9 cellular contexts compared by ENCODE assay signal in genomic region chr1:183685112-183685713, GRCh38. TPM values are rescaled to one million over a fixed set of nuclear protein-coding genes. Genes with fewer than 3 reads are reported as not detected.
DNase-seq lines count a peak whose midpoint lies in the region; ATAC-seq, FAIRE-seq and TF ChIP-seq lines count a peak whose summit lies in the region.
"Had no signal": no experiment of that assay in that cellular context is flagged by ENCODE, and none has a peak within 500 bp of the region (broad histone marks: within the 10 kb centered on the region; RNA-seq: fewer than 3 reads in every experiment).

No MANE protein-coding gene starts in this region.

- H3K9ac ChIP-seq in HepG2 (ENCODE audit: insufficient read depth, low read depth, low read length): no peak overlapping the region

- H3K27ac ChIP-seq in PC-9: no peak overlapping the region
- no peak overlapping the region for H3K27ac ChIP-seq in HepG2 (ENCODE audit: extremely low read length, insufficient read depth, low read length)
- H3K27ac ChIP-seq: epithelial cell of prostate had no signal

- no peak overlapping the region for H2AFZ ChIP-seq in PC-9
- H2AFZ ChIP-seq in HepG2 (ENCODE audit: low read length): no peak overlapping the region

- in situ Hi-C loops in HepG2 (cut with HindIII; ENCODE audit: extremely low pct_ligation_motif_present, low pct_unique_long_range_greater_than_20kb): no loop called here

- TF ChIP-seq EP300 in HepG2 (IDR thresholded peaks at IDR 0.05; ENCODE audit: low read depth in 2 of 2, low read length in 2 of 2): no peak
- TF ChIP-seq EP300 in HepG2 (CRISPR knock-in tag; IDR thresholded peaks at IDR 0.05; ENCODE audit: borderline replicate concordance): no peak

- FAIRE-seq in HepG2 (lab: Jason Lieb, UNC) (peak; percentile 18), urothelium cell line (lab: Jason Lieb, UNC) (no peak)

- intact Hi-C loops in Right ventricle myocardium superior (cut with DNase I): no loop called here
- intact Hi-C loops in Right ventricle myocardium inferior (cut with DNase I): loop anchor here (2.0 to 10.0 kb wide), 2 partner anchors 30 to 230 kb away; no protein-coding TSS in a partner anchor
- intact Hi-C loops in PC-9 (cut with micrococcal nuclease; ENCODE audit: unreplicated experiment): loop anchor here (1.0 to 2.0 kb wide), 3 partner anchors 30 to 404 kb away; no protein-coding TSS in a partner anchor
- intact Hi-C loops in HepG2 (cut with micrococcal nuclease; ENCODE audit: unreplicated experiment): loop anchor here (1.0 to 10.0 kb wide), 4 partner anchors 30 to 231 kb away; partner anchors contain the start of gene ARPC5

- no peak overlapping the region for H3K4me3 ChIP-seq in PC-9
- no peak overlapping the region for H3K4me3 ChIP-seq in cardiac fibroblast (replicated peaks in 1 of 2; ENCODE audit: low read depth in 2 of 2, low read length in 2 of 2)
- no peak overlapping the region for H3K4me3 ChIP-seq in HepG2 (replicated peaks in 1 of 3; ENCODE audit: insufficient read depth in 1 of 3, low read depth in 2 of 3, low read length in 3 of 3)

- H4K20me1 ChIP-seq in PC-9 (ENCODE audit: insufficient read depth): no peaks in the 10 kb centered on the region
- H4K20me1 ChIP-seq in HepG2 (ENCODE audit: insufficient read depth, low read length): no peaks in the 10 kb centered on the region

- H3K36me3 ChIP-seq in PC-9 (ENCODE audit: low read depth): no peaks in the 10 kb centered on the region
- no peaks in the 10 kb centered on the region for H3K36me3 ChIP-seq in HepG2 (replicated peaks in 1 of 2; ENCODE audit: control insufficient read depth in 1 of 2, insufficient read depth in 2 of 2, low read length in 2 of 2)

- ATAC-seq in Right ventricle myocardium superior (ENCODE audit: poor library complexity) (peak; percentile 86), Right ventricle myocardium inferior (no peak), HepG2 (peak; percentile 46; the same call in 2 of the 3 replicates), HG02571 (IDR thresholded peaks at IDR 0.05; ENCODE audit: unreplicated experiment) (no peak)

- TF ChIP-seq CTCF in PC-9 (conservative IDR thresholded peaks at IDR 0.05) (peak; percentile 88), cardiac fibroblast (IDR thresholded peaks at IDR 0.05; ENCODE audit: low read depth, low read length) (peak; percentile 71), HepG2 (CRISPR knock-in tag; IDR thresholded peaks at IDR 0.05) (peak; percentile 73)

- H3K4me2 ChIP-seq in PC-9 (no peak overlapping the region), HepG2 (ENCODE audit: low read depth, low read length) (no peak overlapping the region)

- no peak for TF ChIP-seq POLR2A in HepG2 (IDR thresholded peaks at IDR 0.05; ENCODE audit: insufficient read depth in 1 of 2, low read depth in 2 of 2, low read length in 2 of 2)

- H3F3A ChIP-seq in PC-9 (ENCODE audit: insufficient read depth, low read depth): no peaks in the 10 kb centered on the region

- H3K79me2 ChIP-seq in PC-9 (ENCODE audit: low read depth): no peaks in the 10 kb centered on the region
- no peaks in the 10 kb centered on the region for H3K79me2 ChIP-seq in HepG2 (ENCODE audit: insufficient read depth, low read length)

- H3K9me2 ChIP-seq in PC-9 (ENCODE audit: insufficient read depth): peaks cover 3% of the 10 kb centered on the region; the same call in 1 of the 2 replicates

- DNase-seq in Right ventricle myocardium superior (no peak), Right ventricle myocardium inferior (ENCODE audit: missing footprints) (no peak), HK-2 (ENCODE audit: unreplicated experiment) (peak; percentile 13), PC-9 (peak; percentile 17 to 51), cardiac fibroblast (ENCODE audit: low read depth in 2 of 2) (peak; percentile 74 to 77), HepG2 (ENCODE audit: low spot score) (peak; percentile 55), urothelium cell line (ENCODE audit: low spot score) (peak; percentile 59)

- no peaks in the 10 kb centered on the region for H3K9me3 ChIP-seq in PC-9 (ENCODE audit: insufficient read depth, low read depth)
- H3K9me3 ChIP-seq in HepG2 (ENCODE audit: low read length): no peaks in the 10 kb centered on the region

- BruUV-seq in PC-9 (replicated peaks; lab: Mats Ljungman, UMichigan) (no TSS peak), HepG2 (replicated peaks; lab: Mats Ljungman, UMichigan) (no TSS peak)

- WGBS in HepG2 (ENCODE audit: low lambda C conversion rate): 8% methylated on average over 3 of the region's 3 CpGs

- TF ChIP-seq RAD21 in HepG2 (CRISPR knock-in tag; IDR thresholded peaks at IDR 0.05): peak; percentile 63; the same call in 1 of the 2 replicates

- peaks cover 8% of the 10 kb centered on the region; the same call in 1 of the 2 replicates for H3K4me1 ChIP-seq in PC-9 (replicated peaks; ENCODE audit: insufficient read depth)
- no peaks in the 10 kb centered on the region for H3K4me1 ChIP-seq in HepG2 (ENCODE audit: insufficient read depth, low read length)

- POLR2A ChIA-PET in PC-9 (lab: Charles Lee; ENCODE audit: unreplicated experiment) (interaction anchor here (0.6 to 0.7 kb wide), 2 partner anchors 53 to 114 kb away, joined by 6 to 8 read pairs; no protein-coding TSS in a partner anchor), HepG2 (lab: Yijun Ruan, JAX) (interaction anchor here (1.0 kb wide), 1 partner anchor 29 kb away, joined by 6 read pairs; no protein-coding TSS in a partner anchor)

- H3K27me3 ChIP-seq in PC-9 (ENCODE audit: insufficient read depth, low read depth): no peaks in the 10 kb centered on the region
- no peaks in the 10 kb centered on the region for H3K27me3 ChIP-seq in HepG2 (ENCODE audit: control insufficient read depth in 1 of 2, insufficient read depth in 2 of 2, low read length in 2 of 2)

- CTCF ChIA-PET in PC-9 (lab: Charles Lee): interaction anchor here (0.5 to 1.9 kb wide), 14 partner anchors 10 to 723 kb away, joined by 3 to 13 read pairs (median 4); no protein-coding TSS in a partner anchor
- CTCF ChIA-PET in HepG2 (lab: Yijun Ruan, JAX; ENCODE audit: low intra/inter-chr PET ratio, low total read pairs): interaction anchor here (0.8 to 2.8 kb wide), 2 partner anchors 30 to 231 kb away, joined by 3 to 35 read pairs; no protein-coding TSS in a partner anchor

TF ChIP-seq in HepG2, 621 proteins besides CTCF, POLR2A, EP300 and RAD21 (continues in another document):
- TF ChIP-seq TCF12 (IDR thresholded peaks at IDR 0.05): no peak
- TF ChIP-seq TCF12 (CRISPR knock-in tag; IDR thresholded peaks at IDR 0.05): no peak
- no peak for TF ChIP-seq ZNF510 (CRISPR knock-in tag; IDR thresholded peaks at IDR 0.05; ENCODE audit: low read depth)
- TF ChIP-seq ZNF790 (CRISPR knock-in tag; IDR thresholded peaks at IDR 0.05; ENCODE audit: borderline replicate concordance): no peak

RNA-seq across cellular contexts. Expression of gene APOBEC4, which starts 32.1 kb away (rescaled TPM):
- not detected for total RNA-seq in Right ventricle myocardium superior
- total RNA-seq in Right ventricle myocardium inferior: not detected
- not detected in 2 replicates for total RNA-seq in PC-9 (2021)
- not detected in 2 replicates for total RNA-seq in HepG2 (2016; rRNA removed; fragmentation: Illumina TruSeq; extraction: Trizol)
- total RNA-seq in HepG2 (2016; cell fraction: cytosol; rRNA removed; fragmentation: Illumina TruSeq; extraction: Trizol; ENCODE audit: low read depth): not detected in 2 replicates
- total RNA-seq in HepG2 (2016; cell fraction: insoluble cytoplasmic fraction; rRNA removed; fragmentation: Illumina TruSeq; extraction: Trizol): not detected in 2 replicates
- not detected in 2 replicates for total RNA-seq in HepG2 (2016; cell fraction: membrane; rRNA removed; fragmentation: Illumina TruSeq; extraction: Trizol)
- not detected in 2 replicates for total RNA-seq in HepG2 (2016; cell fraction: nucleus; rRNA removed; fragmentation: Illumina TruSeq; extraction: Trizol)
- not detected in 2 replicates for polyA plus RNA-seq in HepG2 (2011; rRNA removed)
- not detected in 2 replicates for polyA plus RNA-seq in HepG2 (2011; cell fraction: cytosol; rRNA removed)
- not detected in 2 replicates for polyA plus RNA-seq in HepG2 (2011; cell fraction: nucleus; rRNA removed)
- polyA plus RNA-seq in HepG2 (2012): not detected in 2 replicates
- polyA plus RNA-seq in HepG2 (2016; cell fraction: cytosol; fragmentation: Illumina TruSeq; extraction: Trizol; ENCODE audit: low read depth): not detected in 2 replicates
- not detected in 2 replicates for polyA plus RNA-seq in HepG2 (2016; cell fraction: insoluble cytoplasmic fraction; fragmentation: Illumina TruSeq; extraction: Trizol; ENCODE audit: low read depth)
- polyA plus RNA-seq in HepG2 (2016; cell fraction: membrane; fragmentation: Illumina TruSeq; extraction: Trizol; ENCODE audit: low read depth): not detected in 2 replicates
- polyA plus RNA-seq in HepG2 (2016; cell fraction: nucleus; fragmentation: Illumina TruSeq; extraction: Trizol; ENCODE audit: insufficient read depth, low read depth): not detected in 2 replicates
- not detected in 2 replicates for polyA minus RNA-seq in HepG2 (2011; rRNA and poly(A)+ RNA removed; ENCODE audit: low replicate concordance)
- polyA minus RNA-seq in HepG2 (2011; cell fraction: cytosol; rRNA and poly(A)+ RNA removed): not detected in 2 replicates
- not detected in 2 replicates for polyA minus RNA-seq in HepG2 (2011; cell fraction: nucleus; rRNA and poly(A)+ RNA removed)

RNA-seq across cellular contexts. Expression of gene ARPC5, which starts 49.6 kb away (rescaled TPM):
- total RNA-seq in Right ventricle myocardium superior (32.9 TPM), Right ventricle myocardium inferior (40.2 TPM), PC-9 (2021) (143 and 150 TPM in 2 replicates), HepG2 (2016; rRNA removed; fragmentation: Illumina TruSeq; extraction: Trizol) (106 and 148 TPM in 2 replicates)
- total RNA-seq in HepG2 (2016; cell fraction: cytosol; rRNA removed; fragmentation: Illumina TruSeq; extraction: Trizol; ENCODE audit: low read depth): 8.0 and 11.5 TPM in 2 replicates
- total RNA-seq in HepG2 (2016; cell fraction: insoluble cytoplasmic fraction; rRNA removed; fragmentation: Illumina TruSeq; extraction: Trizol): 110 and 163 TPM in 2 replicates
- total RNA-seq in HepG2 (2016; cell fraction: membrane; rRNA removed; fragmentation: Illumina TruSeq; extraction: Trizol): 39.6 and 47.2 TPM in 2 replicates
- 45.8 TPM in 2 replicates for total RNA-seq in HepG2 (2016; cell fraction: nucleus; rRNA removed; fragmentation: Illumina TruSeq; extraction: Trizol)
- 40.1 and 48.4 TPM in 2 replicates for polyA plus RNA-seq in HepG2 (2011; rRNA removed)
- polyA plus RNA-seq in HepG2 (2011; cell fraction: cytosol; rRNA removed): 21.1 and 33.4 TPM in 2 replicates
- polyA plus RNA-seq in HepG2 (2011; cell fraction: nucleus; rRNA removed): 7.7 and 10.0 TPM in 2 replicates
- polyA plus RNA-seq in HepG2 (2012): 50.2 and 53.9 TPM in 2 replicates
- polyA plus RNA-seq in HepG2 (2016; cell fraction: cytosol; fragmentation: Illumina TruSeq; extraction: Trizol; ENCODE audit: low read depth): 8.8 and 9.5 TPM in 2 replicates
- 146 and 157 TPM in 2 replicates for polyA plus RNA-seq in HepG2 (2016; cell fraction: insoluble cytoplasmic fraction; fragmentation: Illumina TruSeq; extraction: Trizol; ENCODE audit: low read depth)
- 29.5 and 30.2 TPM in 2 replicates for polyA plus RNA-seq in HepG2 (2016; cell fraction: membrane; fragmentation: Illumina TruSeq; extraction: Trizol; ENCODE audit: low read depth)
- polyA plus RNA-seq in HepG2 (2016; cell fraction: nucleus; fragmentation: Illumina TruSeq; extraction: Trizol; ENCODE audit: insufficient read depth, low read depth): 58.8 and 62.7 TPM in 2 replicates
- 16.7 and 70.1 TPM in 2 replicates for polyA minus RNA-seq in HepG2 (2011; rRNA and poly(A)+ RNA removed; ENCODE audit: low replicate concordance)
- polyA minus RNA-seq in HepG2 (2011; cell fraction: cytosol; rRNA and poly(A)+ RNA removed): 28.3 and 29.7 TPM in 2 replicates
- polyA minus RNA-seq in HepG2 (2011; cell fraction: nucleus; rRNA and poly(A)+ RNA removed): 44.3 and 44.4 TPM in 2 replicates

Comparison
In these comparisons a context has a peak if more than half of its experiments do, and no peak if none do; other contexts are left out.
1. ATAC-seq: peak in Right ventricle myocardium superior (single experiment) and HepG2 (single experiment); none in Right ventricle myocardium inferior (single experiment) and HG02571 (single experiment).
2. DNase-seq: peak in HK-2 (single experiment), PC-9 (2 of 2), cardiac fibroblast (2 of 2), HepG2 (single experiment) and urothelium cell line (single experiment); none in Right ventricle myocardium superior (single experiment) and Right ventricle myocardium inferior (single experiment).
3. Peak in every context shown above with its lines, with median percentiles within 50 percentile points of each other: CTCF ChIP-seq.